20 cellular contexts compared by ENCODE assay signal in genomic region chr10:32746869-32747268, GRCh38.
"Had no signal": no experiment of that assay in that cellular context is flagged by ENCODE, and none has a peak within 500 bp of the region (broad histone marks: within the 10 kb centered on the region; RNA-seq: fewer than 3 reads in every experiment).

No MANE protein-coding gene starts in this region.

- DNase-seq: KBM-7, MV-4-11, NCI-H1048, NCI-H1105 treated with DMSO at 0.1 percent for 48 hours, NCI-H1417 treated with DMSO at 0.1 percent for 48 hours, NCI-H146, NCI-H1694 treated with DMSO at 0.1 percent for 48 hours, NCI-H1930, NCI-H2081, NCI-H2107, NCI-H226, NCI-H446, NCI-H510A, NCI-H524 treated with DMSO at 0.1 percent for 48 hours, NCI-H69, NCI-H774, Right ventricle myocardium superior, RPMI8226, SK-N-SH had no signal

- H3K9me3 ChIP-seq: SK-N-SH had no signal

- H3K4me2 ChIP-seq: SK-N-SH had no signal

- H3K9ac ChIP-seq: SK-N-SH had no signal

- H3K27ac ChIP-seq: HL-60 had no signal
